ENCODE assay signal across 1 cellular context in the genomic region with DNA sequence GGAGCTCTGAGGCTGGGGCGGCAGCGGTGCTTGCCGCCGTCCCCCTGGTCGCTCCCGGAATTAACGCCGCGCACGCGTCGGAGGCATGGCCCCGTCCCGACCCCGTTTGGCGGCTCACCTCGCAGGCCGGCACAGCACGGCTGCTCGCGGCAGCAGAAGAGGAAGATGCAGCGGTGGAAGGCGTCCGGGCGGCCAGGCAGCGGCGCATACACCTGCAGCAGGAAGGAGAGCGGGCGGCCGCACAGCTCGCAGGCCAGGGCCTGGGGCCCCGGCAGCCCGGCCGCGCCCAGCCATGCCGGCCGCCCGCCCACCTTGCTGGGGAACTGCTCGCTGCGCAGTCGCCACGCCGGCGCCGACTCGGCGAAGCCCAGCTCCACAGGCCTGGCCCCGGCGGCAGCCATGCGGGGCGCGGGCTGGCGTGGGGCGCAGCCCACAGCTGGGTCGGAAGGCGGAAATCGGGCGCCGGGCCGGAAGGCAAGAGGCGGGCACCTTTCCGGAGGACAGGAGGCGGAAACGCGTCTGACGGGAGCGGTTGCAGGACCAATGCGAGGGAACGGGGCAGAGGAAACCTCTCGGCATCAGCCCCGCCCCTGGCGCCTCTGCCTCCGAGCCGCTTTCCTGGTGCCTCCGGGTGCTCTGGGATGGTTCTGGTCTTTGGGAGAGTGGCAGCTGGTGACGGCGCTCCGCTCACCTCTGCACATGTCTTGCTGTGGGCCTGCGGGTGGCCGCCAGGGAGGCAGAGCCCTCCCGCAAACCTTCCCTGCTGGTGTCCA.
A peak's percentile ranks its signal among the peaks of the same experiment; 100 is the strongest.
TF ChIP-seq lines count a peak whose summit lies in the region.

A gene with protein sequence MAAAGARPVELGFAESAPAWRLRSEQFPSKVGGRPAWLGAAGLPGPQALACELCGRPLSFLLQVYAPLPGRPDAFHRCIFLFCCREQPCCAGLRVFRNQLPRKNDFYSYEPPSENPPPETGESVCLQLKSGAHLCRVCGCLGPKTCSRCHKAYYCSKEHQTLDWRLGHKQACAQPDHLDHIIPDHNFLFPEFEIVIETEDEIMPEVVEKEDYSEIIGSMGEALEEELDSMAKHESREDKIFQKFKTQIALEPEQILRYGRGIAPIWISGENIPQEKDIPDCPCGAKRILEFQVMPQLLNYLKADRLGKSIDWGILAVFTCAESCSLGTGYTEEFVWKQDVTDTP (minus strand): TSS at position 457 of the 773 bp plus-strand sequence. CDS start 56 bp downstream, at position 401.

TF ChIP-seq in HepG2, 621 proteins besides CTCF, POLR2A, EP300 and RAD21 (continued from another document):
- peak; percentile 62; the same call in 1 of the 2 replicates for TF ChIP-seq HNF1B (CRISPR knock-in tag; IDR thresholded peaks at IDR 0.05)
- peak; percentile 54 for TF ChIP-seq ZNF761 (CRISPR knock-in tag; conservative IDR thresholded peaks at IDR 0.05)
- TF ChIP-seq, protein P1, sequence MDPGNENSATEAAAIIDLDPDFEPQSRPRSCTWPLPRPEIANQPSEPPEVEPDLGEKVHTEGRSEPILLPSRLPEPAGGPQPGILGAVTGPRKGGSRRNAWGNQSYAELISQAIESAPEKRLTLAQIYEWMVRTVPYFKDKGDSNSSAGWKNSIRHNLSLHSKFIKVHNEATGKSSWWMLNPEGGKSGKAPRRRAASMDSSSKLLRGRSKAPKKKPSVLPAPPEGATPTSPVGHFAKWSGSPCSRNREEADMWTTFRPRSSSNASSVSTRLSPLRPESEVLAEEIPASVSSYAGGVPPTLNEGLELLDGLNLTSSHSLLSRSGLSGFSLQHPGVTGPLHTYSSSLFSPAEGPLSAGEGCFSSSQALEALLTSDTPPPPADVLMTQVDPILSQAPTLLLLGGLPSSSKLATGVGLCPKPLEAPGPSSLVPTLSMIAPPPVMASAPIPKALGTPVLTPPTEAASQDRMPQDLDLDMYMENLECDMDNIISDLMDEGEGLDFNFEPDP (CRISPR knock-in tag; conservative IDR thresholded peaks at IDR 0.05): no peak
- no peak; the same call in 1 of the 2 replicates for TF ChIP-seq ZNF724P (CRISPR knock-in tag; IDR thresholded peaks at IDR 0.05; ENCODE audit: borderline replicate concordance)
- TF ChIP-seq CHD2 (IDR thresholded peaks at IDR 0.05; ENCODE audit: low read depth, low read length): no peak
- peak; percentile 63; the same call in 1 of the 2 replicates for TF ChIP-seq ZNF501 (CRISPR knock-in tag; IDR thresholded peaks at IDR 0.05)
- TF ChIP-seq POGZ (CRISPR knock-in tag; IDR thresholded peaks at IDR 0.05): peak; percentile 62
- TF ChIP-seq FOXK1 (CRISPR knock-in tag; IDR thresholded peaks at IDR 0.05; ENCODE audit: borderline replicate concordance, low read depth): peak; percentile 57; the same call in 1 of the 2 replicates
- TF ChIP-seq NONO (IDR thresholded peaks at IDR 0.05): no peak
- TF ChIP-seq NONO (CRISPR knock-in tag; conservative IDR thresholded peaks at IDR 0.05): peak; percentile 91
- TF ChIP-seq GATA4 (IDR thresholded peaks at IDR 0.05; ENCODE audit: borderline replicate concordance, low read depth): no peak
- TF ChIP-seq TARDBP (CRISPR knock-in tag; IDR thresholded peaks at IDR 0.05): peak; percentile 97
- TF ChIP-seq TMF1 (CRISPR knock-in tag; IDR thresholded peaks at IDR 0.05; ENCODE audit: low read depth): peak; percentile 92
- TF ChIP-seq, protein P2, sequence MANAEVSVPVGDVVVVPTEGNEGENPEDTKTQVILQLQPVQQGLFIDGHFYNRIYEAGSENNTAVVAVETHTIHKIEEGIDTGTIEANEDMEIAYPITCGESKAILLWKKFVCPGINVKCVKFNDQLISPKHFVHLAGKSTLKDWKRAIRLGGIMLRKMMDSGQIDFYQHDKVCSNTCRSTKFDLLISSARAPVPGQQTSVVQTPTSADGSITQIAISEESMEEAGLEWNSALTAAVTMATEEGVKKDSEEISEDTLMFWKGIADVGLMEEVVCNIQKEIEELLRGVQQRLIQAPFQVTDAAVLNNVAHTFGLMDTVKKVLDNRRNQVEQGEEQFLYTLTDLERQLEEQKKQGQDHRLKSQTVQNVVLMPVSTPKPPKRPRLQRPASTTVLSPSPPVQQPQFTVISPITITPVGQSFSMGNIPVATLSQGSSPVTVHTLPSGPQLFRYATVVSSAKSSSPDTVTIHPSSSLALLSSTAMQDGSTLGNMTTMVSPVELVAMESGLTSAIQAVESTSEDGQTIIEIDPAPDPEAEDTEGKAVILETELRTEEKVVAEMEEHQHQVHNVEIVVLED (CRISPR knock-in tag; IDR thresholded peaks at IDR 0.05; ENCODE audit: borderline replicate concordance): peak; percentile 59; the same call in 1 of the 2 replicates
- TF ChIP-seq, protein P3, sequence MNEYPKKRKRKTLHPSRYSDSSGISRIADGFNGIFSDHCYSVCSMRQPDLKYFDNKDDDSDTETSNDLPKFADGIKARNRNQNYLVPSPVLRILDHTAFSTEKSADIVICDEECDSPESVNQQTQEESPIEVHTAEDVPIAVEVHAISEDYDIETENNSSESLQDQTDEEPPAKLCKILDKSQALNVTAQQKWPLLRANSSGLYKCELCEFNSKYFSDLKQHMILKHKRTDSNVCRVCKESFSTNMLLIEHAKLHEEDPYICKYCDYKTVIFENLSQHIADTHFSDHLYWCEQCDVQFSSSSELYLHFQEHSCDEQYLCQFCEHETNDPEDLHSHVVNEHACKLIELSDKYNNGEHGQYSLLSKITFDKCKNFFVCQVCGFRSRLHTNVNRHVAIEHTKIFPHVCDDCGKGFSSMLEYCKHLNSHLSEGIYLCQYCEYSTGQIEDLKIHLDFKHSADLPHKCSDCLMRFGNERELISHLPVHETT (CRISPR knock-in tag; conservative IDR thresholded peaks at IDR 0.05): no peak
- TF ChIP-seq ZNF468 (CRISPR knock-in tag; IDR thresholded peaks at IDR 0.05): no peak
- TF ChIP-seq ZNF691 (CRISPR knock-in tag; IDR thresholded peaks at IDR 0.05; ENCODE audit: borderline replicate concordance, low read depth): no peak
- no peak for TF ChIP-seq SYNCRIP (IDR thresholded peaks at IDR 0.05; ENCODE audit: insufficient read depth, low read depth, low read length)
- TF ChIP-seq, protein P4, sequence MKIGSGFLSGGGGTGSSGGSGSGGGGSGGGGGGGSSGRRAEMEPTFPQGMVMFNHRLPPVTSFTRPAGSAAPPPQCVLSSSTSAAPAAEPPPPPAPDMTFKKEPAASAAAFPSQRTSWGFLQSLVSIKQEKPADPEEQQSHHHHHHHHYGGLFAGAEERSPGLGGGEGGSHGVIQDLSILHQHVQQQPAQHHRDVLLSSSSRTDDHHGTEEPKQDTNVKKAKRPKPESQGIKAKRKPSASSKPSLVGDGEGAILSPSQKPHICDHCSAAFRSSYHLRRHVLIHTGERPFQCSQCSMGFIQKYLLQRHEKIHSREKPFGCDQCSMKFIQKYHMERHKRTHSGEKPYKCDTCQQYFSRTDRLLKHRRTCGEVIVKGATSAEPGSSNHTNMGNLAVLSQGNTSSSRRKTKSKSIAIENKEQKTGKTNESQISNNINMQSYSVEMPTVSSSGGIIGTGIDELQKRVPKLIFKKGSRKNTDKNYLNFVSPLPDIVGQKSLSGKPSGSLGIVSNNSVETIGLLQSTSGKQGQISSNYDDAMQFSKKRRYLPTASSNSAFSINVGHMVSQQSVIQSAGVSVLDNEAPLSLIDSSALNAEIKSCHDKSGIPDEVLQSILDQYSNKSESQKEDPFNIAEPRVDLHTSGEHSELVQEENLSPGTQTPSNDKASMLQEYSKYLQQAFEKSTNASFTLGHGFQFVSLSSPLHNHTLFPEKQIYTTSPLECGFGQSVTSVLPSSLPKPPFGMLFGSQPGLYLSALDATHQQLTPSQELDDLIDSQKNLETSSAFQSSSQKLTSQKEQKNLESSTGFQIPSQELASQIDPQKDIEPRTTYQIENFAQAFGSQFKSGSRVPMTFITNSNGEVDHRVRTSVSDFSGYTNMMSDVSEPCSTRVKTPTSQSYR (CRISPR knock-in tag; IDR thresholded peaks at IDR 0.05; ENCODE audit: borderline replicate concordance): no peak
- TF ChIP-seq ZBTB37 (CRISPR knock-in tag; IDR thresholded peaks at IDR 0.05): no peak
- no peak for TF ChIP-seq ZNF510 (CRISPR knock-in tag; IDR thresholded peaks at IDR 0.05; ENCODE audit: low read depth)
- TF ChIP-seq, protein P5, sequence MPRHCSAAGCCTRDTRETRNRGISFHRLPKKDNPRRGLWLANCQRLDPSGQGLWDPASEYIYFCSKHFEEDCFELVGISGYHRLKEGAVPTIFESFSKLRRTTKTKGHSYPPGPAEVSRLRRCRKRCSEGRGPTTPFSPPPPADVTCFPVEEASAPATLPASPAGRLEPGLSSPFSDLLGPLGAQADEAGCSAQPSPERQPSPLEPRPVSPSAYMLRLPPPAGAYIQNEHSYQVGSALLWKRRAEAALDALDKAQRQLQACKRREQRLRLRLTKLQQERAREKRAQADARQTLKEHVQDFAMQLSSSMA (CRISPR knock-in tag; IDR thresholded peaks at IDR 0.05): peak; percentile 95
- TF ChIP-seq EED (CRISPR knock-in tag; IDR thresholded peaks at IDR 0.05): peak; percentile 73; the same call in 1 of the 2 replicates
- no peak for TF ChIP-seq ZNF546 (CRISPR knock-in tag; conservative IDR thresholded peaks at IDR 0.05)
- 0 out of 2 replicates have a peak, but pooled peaks have one; percentile 23 for TF ChIP-seq POLR2AphosphoS2 (IDR thresholded peaks at IDR 0.05; ENCODE audit: low read depth, low read length)
- no peak for TF ChIP-seq NFKBIZ (CRISPR knock-in tag; IDR thresholded peaks at IDR 0.05)
- TF ChIP-seq ZNF572 (CRISPR knock-in tag; IDR thresholded peaks at IDR 0.05): 0 out of 2 replicates have a peak, but pooled peaks have one; percentile 82
- TF ChIP-seq, protein P6, sequence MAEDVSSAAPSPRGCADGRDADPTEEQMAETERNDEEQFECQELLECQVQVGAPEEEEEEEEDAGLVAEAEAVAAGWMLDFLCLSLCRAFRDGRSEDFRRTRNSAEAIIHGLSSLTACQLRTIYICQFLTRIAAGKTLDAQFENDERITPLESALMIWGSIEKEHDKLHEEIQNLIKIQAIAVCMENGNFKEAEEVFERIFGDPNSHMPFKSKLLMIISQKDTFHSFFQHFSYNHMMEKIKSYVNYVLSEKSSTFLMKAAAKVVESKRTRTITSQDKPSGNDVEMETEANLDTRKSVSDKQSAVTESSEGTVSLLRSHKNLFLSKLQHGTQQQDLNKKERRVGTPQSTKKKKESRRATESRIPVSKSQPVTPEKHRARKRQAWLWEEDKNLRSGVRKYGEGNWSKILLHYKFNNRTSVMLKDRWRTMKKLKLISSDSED (CRISPR knock-in tag; IDR thresholded peaks at IDR 0.05): no peak
